8 cellular contexts compared by ENCODE assay signal in the genomic region with DNA sequence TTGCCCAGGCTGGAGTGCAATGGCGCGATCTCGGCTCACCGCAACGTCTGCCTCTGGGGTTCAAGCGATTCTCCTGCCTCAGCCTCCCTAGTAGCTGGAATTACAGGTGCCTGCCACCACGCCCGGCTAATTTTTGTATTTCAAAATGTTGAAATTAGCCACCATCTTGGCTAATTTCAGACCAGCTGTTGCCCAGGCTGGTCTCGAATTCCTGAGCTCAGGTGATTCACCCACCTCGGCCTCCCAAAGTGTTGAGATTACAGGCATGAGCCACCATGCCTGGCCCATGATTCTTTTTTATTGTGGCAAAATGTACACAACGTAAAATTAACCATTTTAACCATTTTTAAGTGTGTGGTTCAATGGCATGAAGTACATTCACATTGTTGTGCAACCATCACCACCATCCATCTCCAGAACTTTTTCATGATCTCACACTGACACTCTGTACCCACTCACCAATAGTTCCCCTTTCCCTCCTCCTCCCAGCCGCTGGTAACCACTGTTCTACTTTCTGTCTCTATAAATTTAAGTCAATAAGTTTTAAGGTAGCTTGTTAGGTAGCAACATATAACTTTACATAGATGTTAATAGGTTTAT. TPM values are rescaled to one million over a fixed set of nuclear protein-coding genes. Genes with fewer than 3 reads are reported as not detected.
DNase-seq lines count a peak whose midpoint lies in the region; ATAC-seq and TF ChIP-seq lines count a peak whose summit lies in the region.
"Not testable (repeated sequence)": the region's sequence is repeated elsewhere in the genome, so short reads cannot be mapped to it uniquely, and the experiment has no call there.
"Had no signal": no experiment of that assay in that cellular context is flagged by ENCODE, and none has a peak within 500 bp of the region (broad histone marks: within the 10 kb centered on the region; RNA-seq: fewer than 3 reads in every experiment).

No MANE protein-coding gene starts in this region.

- peak; percentile 65 for ATAC-seq in left lung

- intact Hi-C loops in mammary epithelial cell (cut with micrococcal nuclease); left lung (cut with DNase I): not testable (repeated sequence)

- H3K4ac ChIP-seq in trophoblast cell (ENCODE audit: low read depth, low read length) = not testable (repeated sequence)

- not testable (repeated sequence) for H3K23ac ChIP-seq in trophoblast cell (ENCODE audit: low read length)

- H3K79me1 ChIP-seq in trophoblast cell (ENCODE audit: low read length) = not testable (repeated sequence)

- in situ Hi-C loops in mammary epithelial cell (cut with MboI; ENCODE audit: low sequenced_read_pairs in 2 of 2) = not testable (repeated sequence)

- not testable (repeated sequence) for H3K9ac ChIP-seq in mammary epithelial cell (ENCODE audit: insufficient read depth, low read length); trophoblast cell (ENCODE audit: low read length)

- not testable (repeated sequence) for H4K12ac ChIP-seq in trophoblast cell (ENCODE audit: low read depth, low read length)

- H3K4me3 ChIP-seq in mammary epithelial cell (replicated peaks in 1 of 3; ENCODE audit: insufficient read depth in 1 of 3, low read depth in 2 of 3, low read length in 3 of 3); left lung; trophoblast cell (ENCODE audit: low read depth, low read length): not testable (repeated sequence)

- not testable (repeated sequence) for H3K79me2 ChIP-seq in mammary epithelial cell (ENCODE audit: insufficient read depth, low read length); trophoblast cell (ENCODE audit: control insufficient read depth, insufficient read depth, low read length, poor library complexity)

- DNase-seq in CD1c-positive myeloid dendritic cell (ENCODE audit: extremely low spot score) (peak; percentile 74), M059J (ENCODE audit: low read depth) (peak; percentile 15), NOMO-1 treated with DMSO at 0.1 percent for 48 hours (lab: John Stamatoyannopoulos, UW; ENCODE audit: unreplicated experiment) (peak; percentile 91), SKM-1 treated with dmso at 0.1 percent for 144 hours (lab: John Stamatoyannopoulos, UW; ENCODE audit: unreplicated experiment) (peak; percentile 82), mammary epithelial cell (peak; percentile 35), trophoblast cell (peak; percentile 64 to 81)
- not testable (repeated sequence) for DNase-seq in left lung

- H4K8ac ChIP-seq in trophoblast cell (ENCODE audit: low read depth, low read length) = not testable (repeated sequence)

- H3K9me3 ChIP-seq in mammary epithelial cell (replicated peaks; ENCODE audit: insufficient read depth, low read length); left lung; trophoblast cell (ENCODE audit: insufficient read depth, low read depth, low read length): not testable (repeated sequence)

- H3K18ac ChIP-seq in trophoblast cell (ENCODE audit: low read length) = not testable (repeated sequence)

- not testable (repeated sequence) for H3K27me3 ChIP-seq in mammary epithelial cell (ENCODE audit: insufficient read depth, low read length); left lung; trophoblast cell (ENCODE audit: insufficient read depth, low read length)

- not testable (repeated sequence) for H3K4me2 ChIP-seq in mammary epithelial cell (ENCODE audit: insufficient read depth, low read depth, low read length); trophoblast cell (ENCODE audit: low read length)

- not testable (repeated sequence) for H3K27ac ChIP-seq in mammary epithelial cell (ENCODE audit: insufficient read depth, low read depth, low read length); left lung; trophoblast cell (ENCODE audit: low read depth, low read length)

- TF ChIP-seq CTCF in mammary epithelial cell (conservative IDR thresholded peaks at IDR 0.05 in 1 of 2, IDR thresholded peaks at IDR 0.05 in 1 of 2; ENCODE audit: extremely low read depth in 1 of 2, insufficient read depth in 1 of 2, low read depth in 1 of 2, low read length in 2 of 2); left lung (IDR thresholded peaks at IDR 0.05): not testable (repeated sequence)

- H3K36me3 ChIP-seq in mammary epithelial cell (ENCODE audit: insufficient read depth, low read length); left lung; trophoblast cell (ENCODE audit: control insufficient read depth in 1 of 2, insufficient read depth in 2 of 2, low read length in 2 of 2): not testable (repeated sequence)

- not testable (repeated sequence) for H2BK12ac ChIP-seq in trophoblast cell (ENCODE audit: low read length)

- not testable (repeated sequence) for H4K91ac ChIP-seq in trophoblast cell (ENCODE audit: low read depth, low read length)

- BruUV-seq in mammary epithelial cell (replicated peaks; lab: Mats Ljungman, UMichigan) = not testable (repeated sequence)

- WGBS in mammary epithelial cell (ENCODE audit: low coverage, missing lambda C conversion rate) = 79% methylated on average over 12 of the region's 12 CpGs
- no CpG with 5 or more reads among the region's 12 CpGs for WGBS in trophoblast cell (ENCODE audit: extremely low coverage, insufficient coverage, insufficient read length)

- not testable (repeated sequence) for H2BK120ac ChIP-seq in trophoblast cell (ENCODE audit: insufficient read depth, low read length, poor library complexity)

- not testable (repeated sequence) for H2BK5ac ChIP-seq in trophoblast cell (ENCODE audit: low read depth, low read length, poor library complexity)

- H4K20me1 ChIP-seq in mammary epithelial cell (ENCODE audit: insufficient read depth, low read length) = not testable (repeated sequence)

- not testable (repeated sequence) for H2AK5ac ChIP-seq in trophoblast cell (ENCODE audit: low read length)

- dilution Hi-C loops in mammary epithelial cell (cut with HindIII; ENCODE audit: low sequenced_read_pairs) = not testable (repeated sequence)

- CTCF ChIA-PET in mammary epithelial cell (lab: Charles Lee; ENCODE audit: low non-redundant PET) = not testable (repeated sequence)

- H3K14ac ChIP-seq in trophoblast cell (ENCODE audit: low read length) = not testable (repeated sequence)

- not testable (repeated sequence) for H2AFZ ChIP-seq in mammary epithelial cell (ENCODE audit: low read depth, low read length); trophoblast cell (ENCODE audit: insufficient read depth, low read length, poor library complexity)

- H3K4me1 ChIP-seq in mammary epithelial cell (ENCODE audit: insufficient read depth, low read length); trophoblast cell (ENCODE audit: control insufficient read depth in 1 of 2, insufficient read depth in 2 of 2, low read length in 2 of 2): not testable (repeated sequence)
- peaks cover 0 to 10% of the 10 kb centered on the region in 2 donors for H3K4me1 ChIP-seq in left lung

RNA-seq across cellular contexts. Expression of gene RBM47, which starts 54.0 kb away (rescaled TPM):
- 11.2 and 18.0 TPM in 2 replicates for total RNA-seq in M059J (2014; rRNA removed; shearing (Covaris generic))
- total RNA-seq in mammary epithelial cell (1 to 10 TPM in 1 of 2 donors, under 1 TPM in 1; 0.45 to 3.0 TPM), left lung (100 to 1,000 TPM in 1 of 2 donors, 10 to 100 TPM in 1; 83.5 to 110 TPM)
- polyA plus RNA-seq in mammary epithelial cell = 1.7 TPM
- 1.1 TPM for polyA minus RNA-seq in mammary epithelial cell
- polyA plus RNA-seq in trophoblast cell (2013) = 45.7 and 49.2 TPM in 2 replicates
- total RNA-seq: CD8-positive, alpha-beta T cell had no signal
